Comparison of ENCODE assay signal across 1 cellular context in the genomic region with DNA sequence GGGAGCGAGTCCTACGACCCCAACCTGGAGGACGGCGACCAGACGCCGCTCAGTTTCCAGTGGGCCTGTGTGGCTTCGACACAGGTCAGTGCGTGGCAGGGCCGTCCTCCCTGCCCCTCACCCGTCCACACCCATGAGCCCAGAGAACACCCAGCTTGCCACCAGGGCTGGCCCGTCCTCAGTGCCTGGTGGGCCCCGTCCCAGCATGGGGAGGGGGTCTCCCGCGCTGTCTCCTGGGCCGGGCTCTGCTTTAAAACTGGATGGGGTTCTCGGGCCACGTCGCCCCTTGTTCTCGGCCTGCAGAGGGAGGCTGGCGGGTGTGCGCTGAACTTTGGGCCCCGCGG. TPM values are rescaled to one million over a fixed set of nuclear protein-coding genes. Genes with fewer than 3 reads are reported as not detected.
"Had no signal": no experiment of that assay in that cellular context is flagged by ENCODE, and none has a peak within 500 bp of the region (broad histone marks: within the 10 kb centered on the region; RNA-seq: fewer than 3 reads in every experiment).

No MANE protein-coding gene starts in this region.

RNA-seq across cellular contexts. Expression of a gene that starts 11.7 kb away (rescaled TPM):
- total RNA-seq: mononuclear cell had no signal
